Comparison of ENCODE assay signal across 13 cellular contexts in the genomic region with DNA sequence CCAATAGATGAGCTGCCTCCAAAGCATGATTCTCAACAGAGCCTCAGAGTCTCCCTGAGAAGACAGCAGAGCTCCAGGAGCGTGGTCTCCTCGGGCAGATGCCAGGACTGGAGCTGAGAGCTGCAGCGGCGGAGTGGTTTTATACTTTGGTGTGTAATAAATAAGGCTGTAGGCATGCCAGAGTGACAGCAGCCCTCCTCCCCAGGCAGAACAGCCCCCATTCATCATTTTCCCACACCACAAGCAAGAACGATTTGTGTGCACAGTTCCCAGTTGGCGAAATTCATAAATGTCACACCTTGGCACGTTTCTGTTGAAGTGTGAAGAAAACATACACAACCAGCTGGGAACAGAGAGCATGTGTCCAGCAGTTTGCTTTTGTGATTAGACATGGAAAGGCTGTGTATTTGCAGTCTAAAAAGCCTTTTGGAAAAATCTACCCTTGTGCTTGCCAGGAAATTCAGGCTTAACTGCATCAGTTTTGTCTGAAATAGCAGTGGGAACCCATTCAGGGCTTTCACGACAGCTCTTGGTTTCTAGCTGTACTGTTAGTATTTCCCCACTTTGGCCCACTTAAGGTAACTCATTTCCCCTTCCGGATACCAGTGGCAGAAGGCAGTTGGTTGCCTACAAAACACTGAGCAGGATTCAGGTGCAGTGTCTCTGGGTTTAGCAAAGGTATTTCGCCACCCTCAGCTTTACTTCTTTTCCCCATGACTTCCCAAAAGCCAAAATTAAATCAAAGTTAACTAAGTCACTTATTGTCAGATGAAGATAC. TPM values are rescaled to one million over a fixed set of nuclear protein-coding genes. Genes with fewer than 3 reads are reported as not detected.
DNase-seq lines count a peak whose midpoint lies in the region; ATAC-seq and TF ChIP-seq lines count a peak whose summit lies in the region.
"Had no signal": no experiment of that assay in that cellular context is flagged by ENCODE, and none has a peak within 500 bp of the region (broad histone marks: within the 10 kb centered on the region; RNA-seq: fewer than 3 reads in every experiment).

A gene with protein sequence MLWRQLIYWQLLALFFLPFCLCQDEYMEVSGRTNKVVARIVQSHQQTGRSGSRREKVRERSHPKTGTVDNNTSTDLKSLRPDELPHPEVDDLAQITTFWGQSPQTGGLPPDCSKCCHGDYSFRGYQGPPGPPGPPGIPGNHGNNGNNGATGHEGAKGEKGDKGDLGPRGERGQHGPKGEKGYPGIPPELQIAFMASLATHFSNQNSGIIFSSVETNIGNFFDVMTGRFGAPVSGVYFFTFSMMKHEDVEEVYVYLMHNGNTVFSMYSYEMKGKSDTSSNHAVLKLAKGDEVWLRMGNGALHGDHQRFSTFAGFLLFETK (minus strand): TSS at position 115 of the 778 bp plus-strand sequence. CDS start 88 bp downstream, at position 27.

- no peak for DNase-seq in Karpas-422
- DNase-seq in cerebellar cortex (ENCODE audit: low spot score) = peak; percentile 20
- DNase-seq in mesenchymal stem cell = no peak
- no peak for DNase-seq in left colon
- DNase-seq in AG20443 (ENCODE audit: low spot score) = no peak
- DNase-seq in HFFc6 = no peak
- no peak for DNase-seq in GDM1 (lab: John Stamatoyannopoulos, UW)
- DNase-seq: activated CD4-positive, alpha-beta T cell treated with anti-CD3 and anti-CD28 coated beads, Interleukin-2, amount 50 U/mL, for 48 hours; mammary epithelial cell had no signal

- no peaks in the 10 kb centered on the region for H3K79me1 ChIP-seq in mesenchymal stem cell (replicated peaks; ENCODE audit: low read length, poor library complexity, severe bottlenecking)

- no peak within 1 kb of the TSS for H3K27ac Mint-ChIP-seq in HFFc6

- H3K4ac ChIP-seq in mesenchymal stem cell (ENCODE audit: low read depth in 1 of 2, low read length in 2 of 2) = no peak within 1 kb of the TSS

- H2AFZ ChIP-seq in Karpas-422 (ENCODE audit: low read length) = no peak within 1 kb of the TSS
- H2AFZ ChIP-seq in mesenchymal stem cell (ENCODE audit: low read depth, low read length) = no peak within 1 kb of the TSS

- no peaks in the 10 kb centered on the region for H3K4me1 ChIP-seq in Karpas-422 (ENCODE audit: low read length)
- H3K4me1 ChIP-seq in mesenchymal stem cell (ENCODE audit: control insufficient read depth, insufficient read depth, low read depth, low read length) = peaks cover 9% of the 10 kb centered on the region
- peaks cover 37% of the 10 kb centered on the region for H3K4me1 ChIP-seq in stomach smooth muscle (ENCODE audit: control insufficient read depth, insufficient read depth, low read length)

- intact Hi-C loops in left colon (cut with DNase I, micrococcal nuclease) = no loop called here

- no peaks in the 10 kb centered on the region for H4K20me1 ChIP-seq in Karpas-422 (ENCODE audit: insufficient read depth, low read depth, low read length)

- H3K27ac ChIP-seq in Karpas-422 (ENCODE audit: low read length) (no peak within 1 kb of the TSS), mesenchymal stem cell (ENCODE audit: low read length, poor library complexity, severe bottlenecking) (no peak within 1 kb of the TSS), stomach smooth muscle (ENCODE audit: low read length) (peak within 1 kb of the TSS; percentile 55)

- H3K9me3 Mint-ChIP-seq in HFFc6 = no peaks in the 10 kb centered on the region

- no peak for TF ChIP-seq CTCF in HFFc6 (IDR thresholded peaks at IDR 0.05)

- no peak within 1 kb of the TSS for H2BK15ac ChIP-seq in mesenchymal stem cell (ENCODE audit: low read depth, poor library complexity, severe bottlenecking)

- H3K27me3 Mint-ChIP-seq in HFFc6 (ENCODE audit: insufficient read depth) = no peaks in the 10 kb centered on the region; the same call in none of the 2 replicates

- H3K9ac ChIP-seq in Karpas-422 (ENCODE audit: low read length) (no peak within 1 kb of the TSS), mesenchymal stem cell (ENCODE audit: low read length) (peak within 1 kb of the TSS; percentile 43), stomach smooth muscle (ENCODE audit: low read length in 2 of 2) (peak within 1 kb of the TSS in 1 of 2 donors; percentile 29)

- no peak within 1 kb of the TSS for H3K14ac ChIP-seq in mesenchymal stem cell (ENCODE audit: low read length in 2 of 2)

- H3K9me3 ChIP-seq in Karpas-422 (ENCODE audit: low read length) (no peaks in the 10 kb centered on the region), mesenchymal stem cell (ENCODE audit: control insufficient read depth, low read length) (no peaks in the 10 kb centered on the region), stomach smooth muscle (ENCODE audit: control insufficient read depth in 2 of 2, low read length in 2 of 2) (no peaks in the 10 kb centered on the region)
- H3K9me3 ChIP-seq: adrenal gland had no signal

- no peaks in the 10 kb centered on the region for H3K79me2 ChIP-seq in Karpas-422 (ENCODE audit: low read length)

- H3K4me3 ChIP-seq in Karpas-422 (ENCODE audit: low read length) (no peak within 1 kb of the TSS), mesenchymal stem cell (ENCODE audit: insufficient read depth in 1 of 2, low read depth in 1 of 2, low read length in 2 of 2) (peak within 1 kb of the TSS in 1 of 2 experiments; percentile 33), stomach smooth muscle (ENCODE audit: low read length in 2 of 2) (peak within 1 kb of the TSS; percentile 42 to 68)
- H3K4me3 ChIP-seq: adrenal gland, K562 had no signal

- no peaks in the 10 kb centered on the region for H3K27me3 ChIP-seq in Karpas-422 (ENCODE audit: low read length)
- H3K27me3 ChIP-seq in mesenchymal stem cell (ENCODE audit: control insufficient read depth in 1 of 2, insufficient read depth in 1 of 2, low read length in 2 of 2) = no peaks in the 10 kb centered on the region
- no peaks in the 10 kb centered on the region for H3K27me3 ChIP-seq in stomach smooth muscle (ENCODE audit: control insufficient read depth in 1 of 2, insufficient read depth in 2 of 2, low read length in 2 of 2)
- H3K27me3 ChIP-seq: adrenal gland had no signal

- H4K91ac ChIP-seq in mesenchymal stem cell (ENCODE audit: low read length) = no peak within 1 kb of the TSS

- H3K4me2 ChIP-seq in Karpas-422 (ENCODE audit: low read depth, low read length, poor library complexity, severe bottlenecking) (no peak within 1 kb of the TSS), mesenchymal stem cell (ENCODE audit: low read length, poor library complexity, severe bottlenecking) (no peak within 1 kb of the TSS)

- no peak within 1 kb of the TSS for H2BK12ac ChIP-seq in mesenchymal stem cell (ENCODE audit: low read length in 2 of 2)

- H3K9me2 ChIP-seq in Karpas-422 (replicated peaks; ENCODE audit: insufficient read depth, low read length) = no peaks in the 10 kb centered on the region

- H2AK5ac ChIP-seq in mesenchymal stem cell (ENCODE audit: low read length, severe bottlenecking) = peak within 1 kb of the TSS; percentile 41

- no peak within 1 kb of the TSS for H3K18ac ChIP-seq in mesenchymal stem cell (ENCODE audit: low read depth in 1 of 2, low read length in 2 of 2)

- no peak within 1 kb of the TSS for H3K4me3 Mint-ChIP-seq in HFFc6

- no peak within 1 kb of the TSS for H2BK120ac ChIP-seq in mesenchymal stem cell (ENCODE audit: low read depth, low read length)

- H3K36me3 Mint-ChIP-seq in HFFc6 (ENCODE audit: low read depth) = peaks cover 4% of the 10 kb centered on the region

- ATAC-seq in left colon = no peak
- ATAC-seq: esophagus mucosa, K562 had no signal

- H3K36me3 ChIP-seq in Karpas-422 (ENCODE audit: insufficient read depth, low read length) = no peaks in the 10 kb centered on the region
- H3K36me3 ChIP-seq in mesenchymal stem cell (ENCODE audit: control insufficient read depth in 1 of 2, insufficient read depth in 2 of 2, low read depth in 1 of 2, low read length in 2 of 2) = no peaks in the 10 kb centered on the region
- H3K36me3 ChIP-seq in stomach smooth muscle (ENCODE audit: control insufficient read depth in 2 of 2, insufficient read depth in 2 of 2, low read length in 2 of 2) = no peaks in the 10 kb centered on the region
- H3K36me3 ChIP-seq: adrenal gland had no signal

- no peak within 1 kb of the TSS for H3K23ac ChIP-seq in mesenchymal stem cell (ENCODE audit: low read length in 2 of 2)

- H3K4me1 Mint-ChIP-seq in HFFc6 (ENCODE audit: low read depth) = peaks cover 36% of the 10 kb centered on the region

- 63% methylated on average over 6 of the region's 10 CpGs for WGBS in mesenchymal stem cell

- no peak within 1 kb of the TSS for H2BK5ac ChIP-seq in mesenchymal stem cell (ENCODE audit: low read depth, low read length, poor library complexity, severe bottlenecking)

- no peak within 1 kb of the TSS for H4K8ac ChIP-seq in mesenchymal stem cell (ENCODE audit: low read length)

RNA-seq across cellular contexts. Expression of the gene that starts here (rescaled TPM):
- 12.9 and 20.5 TPM in 2 replicates for total RNA-seq in Karpas-422 (2014; rRNA removed; shearing (Covaris generic); ENCODE audit: low replicate concordance)
- polyA plus RNA-seq in mesenchymal stem cell (2013, experiment 1 of 2) = 0.43 TPM
- polyA plus RNA-seq in mesenchymal stem cell (2013, experiment 2 of 2) = 0.36 TPM
- total RNA-seq in left colon = 1 to 10 TPM; 3.8 to 5.6 TPM
- total RNA-seq in HFFc6 (2021; fragmentation: NEBNext Ultra II Directional; extraction: Animal tissue kit (Norgen Biotek cat#: 25700)) = under 1 TPM; 0.40 to 0.62 (median 0.50) TPM
